Comparison of ENCODE assay signal across 8 cellular contexts in the genomic region with DNA sequence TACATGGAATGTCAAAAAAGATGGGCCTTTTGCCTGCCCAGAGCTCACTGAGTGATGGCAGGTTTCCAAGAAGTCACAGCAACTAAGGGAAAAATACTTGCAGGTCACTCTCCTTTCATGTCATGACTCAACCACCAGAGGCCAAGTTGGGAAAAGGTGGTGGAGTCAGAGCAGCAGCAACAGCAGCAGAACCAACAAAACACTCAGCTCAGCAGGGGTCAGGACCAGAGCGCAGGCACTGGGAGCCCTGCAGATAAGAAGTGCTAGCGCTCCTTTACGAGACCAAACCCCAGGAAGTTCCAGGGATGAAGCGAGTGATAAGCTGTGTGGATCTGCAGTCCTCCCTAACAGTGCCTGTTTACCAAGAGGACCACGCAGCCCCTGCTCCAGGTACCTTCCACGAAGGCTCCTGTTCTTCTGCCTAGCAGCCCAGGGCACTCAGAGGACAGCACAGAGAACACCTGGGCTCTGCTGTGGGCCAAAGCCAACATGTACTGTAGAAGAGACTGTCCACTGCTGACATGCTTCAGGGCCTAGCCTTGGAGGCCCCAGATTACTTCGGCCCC. TPM values are rescaled to one million over a fixed set of nuclear protein-coding genes. Genes with fewer than 3 reads are reported as not detected.
DNase-seq lines count a peak whose midpoint lies in the region; ATAC-seq and TF ChIP-seq lines count a peak whose summit lies in the region.

No MANE protein-coding gene starts in this region.

- intact Hi-C loops in MCF 10A (cut with micrococcal nuclease) = no loop called here

- DNase-seq in CMK (ENCODE audit: low read depth) (peak; percentile 78), KBM-7 (peak; percentile 55), MCF 10A (ENCODE audit: unreplicated experiment) (peak; percentile 92), left lobe of liver (ENCODE audit: low spot score) (no peak), GM19238 (ENCODE audit: insufficient read length, low spot score) (no peak)

- CTCF ChIA-PET in MCF 10A (lab: Yijun Ruan, JAX) = interaction anchor here (0.6 to 2.4 kb wide), 9 partner anchors 8 to 127 kb away, joined by 3 to 7 read pairs (median 3); no protein-coding TSS in a partner anchor

- no peak overlapping the region for H3K4me3 Mint-ChIP-seq in MCF 10A (ENCODE audit: unreplicated experiment)

- peaks cover 2% of the 10 kb centered on the region for H3K36me3 Mint-ChIP-seq in MCF 10A (ENCODE audit: insufficient read depth, unreplicated experiment)

- peaks cover 25% of the 10 kb centered on the region for H3K4me1 Mint-ChIP-seq in MCF 10A (ENCODE audit: insufficient read depth, unreplicated experiment)

- H3K9me3 Mint-ChIP-seq in MCF 10A (ENCODE audit: unreplicated experiment) = no peaks in the 10 kb centered on the region

- peak overlapping the region; percentile 73 for H3K27ac Mint-ChIP-seq in MCF 10A (ENCODE audit: low read depth, unreplicated experiment)

- ATAC-seq in left lobe of liver (peak; percentile 41), HG03378 (IDR thresholded peaks at IDR 0.05; ENCODE audit: unreplicated experiment) (no peak), HG02642 (IDR thresholded peaks at IDR 0.05; ENCODE audit: poor library complexity, unreplicated experiment) (no peak), GM21381 (IDR thresholded peaks at IDR 0.05; ENCODE audit: unreplicated experiment) (no peak)

- in situ Hi-C loops in KBM-7 (cut with MboI; ENCODE audit: low pct_unique_long_range_greater_than_20kb, low sequenced_read_pairs) = no loop called here

- no TSS peak for BruUV-seq in MCF 10A (replicated peaks; lab: Mats Ljungman, UMichigan)

- no peak for TF ChIP-seq CTCF in MCF 10A (IDR thresholded peaks at IDR 0.05; ENCODE audit: unreplicated experiment)

- POLR2A ChIA-PET in MCF 10A (lab: Yijun Ruan, JAX) = interaction anchor here (0.7 to 1.8 kb wide), 6 partner anchors 26 to 155 kb away, joined by 3 to 8 read pairs (median 4); a partner anchor contains a TSS

- no peaks in the 10 kb centered on the region for H3K27me3 Mint-ChIP-seq in MCF 10A (ENCODE audit: insufficient read depth, unreplicated experiment)

RNA-seq across cellular contexts. Expression of a gene that starts 26.0 kb away (rescaled TPM):
- total RNA-seq in MCF 10A (2022) (7.5 and 9.8 TPM in 2 replicates), left lobe of liver (2.1 TPM)

Comparison
In these comparisons a context has a peak if more than half of its experiments do, and no peak if none do; other contexts are left out.
1. DNase-seq: peak in CMK (single experiment), KBM-7 (single experiment) and MCF 10A (single experiment); none in left lobe of liver (single experiment) and GM19238 (single experiment).